In genomic region chr12:131454418-131455217, GRCh38 we compare ENCODE assay signal across 8 cellular contexts.
A peak's percentile ranks its signal among the peaks of the same experiment; 100 is the strongest.
DNase-seq lines count a peak whose midpoint lies in the region; ATAC-seq and TF ChIP-seq lines count a peak whose summit lies in the region.

No MANE protein-coding gene starts in this region.

- intact Hi-C loops in transverse colon (cut with DNase I; ENCODE audit: low total_unique reads), result no loop called here

- H3K36me3 ChIP-seq in lung (ENCODE audit: control insufficient read depth in 2 of 2, insufficient read depth in 2 of 2, low read length in 2 of 2) (no peaks in the 10 kb centered on the region), transverse colon (no peaks in the 10 kb centered on the region)

- TF ChIP-seq POLR2A in transverse colon (IDR thresholded peaks at IDR 0.05), result no peak

- ATAC-seq in GM18907 (IDR thresholded peaks at IDR 0.05; ENCODE audit: unreplicated experiment) (peak; percentile 87), HG03064 (IDR thresholded peaks at IDR 0.05; ENCODE audit: low read depth, unreplicated experiment) (peak; percentile 81), lung (ENCODE audit: insufficient read depth, low FRiP score) (no peak)

- TF ChIP-seq EP300 in transverse colon (IDR thresholded peaks at IDR 0.05; ENCODE audit: low read depth), result no peak

- H3K4me3 ChIP-seq in lung (no peak overlapping the region), transverse colon (no peak overlapping the region)

- H3K9me3 ChIP-seq in lung (ENCODE audit: control insufficient read depth in 2 of 2, insufficient read depth in 1 of 2, low read length in 1 of 2), result peaks cover 3 to 4% of the 10 kb centered on the region in 2 donors
- H3K9me3 ChIP-seq in transverse colon, result no peaks in the 10 kb centered on the region

- DNase-seq in COR-L47 (lab: John Stamatoyannopoulos, UW) (peak; percentile 53), NCI-H69 (lab: John Stamatoyannopoulos, UW) (peak; percentile 63), astrocyte of the hippocampus (ENCODE audit: low read depth, low spot score) (peak; percentile 18), lung (ENCODE audit: low spot score) (no peak), transverse colon (no peak), dedifferentiated amniotic fluid mesenchymal stem cell (ENCODE audit: extremely low spot score) (no peak)

- TF ChIP-seq CTCF in lung (IDR thresholded peaks at IDR 0.05; ENCODE audit: control extremely low read depth, extremely low read depth), result peak; percentile 34
- peak; percentile 31 to 55 (median 48) for TF ChIP-seq CTCF in transverse colon (IDR thresholded peaks at IDR 0.05)

- in situ Hi-C loops in transverse colon (cut with MboI; ENCODE audit: low pct_ligation_motif_present in 1 of 4, low pct_unique_long_range_greater_than_20kb in 1 of 4, low sequenced_read_pairs in 3 of 4), result no loop called here

- H3K27me3 ChIP-seq in lung (ENCODE audit: control insufficient read depth, insufficient read depth) (no peaks in the 10 kb centered on the region), transverse colon (peaks cover 5% of the 10 kb centered on the region)

- H3K27ac ChIP-seq in lung (ENCODE audit: low read depth in 1 of 2, low read length in 1 of 2), result no peak overlapping the region
- H3K27ac ChIP-seq in transverse colon, result no peak overlapping the region

- H3K4me1 ChIP-seq in lung (ENCODE audit: control insufficient read depth in 2 of 2, insufficient read depth in 2 of 2, low read length in 2 of 2) (no peaks in the 10 kb centered on the region), transverse colon (no peaks in the 10 kb centered on the region)

- WGBS in lung, 2 donors, result 40 to 43% methylated on average over 12 of the region's 12 CpGs
- WGBS in transverse colon (ENCODE audit: low coverage in 1 of 2), 2 donors, result 38 to 64% methylated on average over 2 to 12 of the region's 12 CpGs

Comparison
In these comparisons a context has a peak if more than half of its experiments do, and no peak if none do; other contexts are left out.
1. DNase-seq: peak in COR-L47 (single experiment), NCI-H69 (single experiment) and astrocyte of the hippocampus (single experiment); none in lung (single experiment), transverse colon (single experiment) and dedifferentiated amniotic fluid mesenchymal stem cell (single experiment).